Comparison of ENCODE assay signal across 8 cellular contexts in genomic region chr22:40176921-40177737, GRCh38. TPM values are rescaled to one million over a fixed set of nuclear protein-coding genes. Genes with fewer than 3 reads are reported as not detected.
DNase-seq lines count a peak whose midpoint lies in the region; ATAC-seq and TF ChIP-seq lines count a peak whose summit lies in the region.

No MANE protein-coding gene starts in this region.

- peak overlapping the region; percentile 77 for H3K9ac ChIP-seq in NT2/D1 (ENCODE audit: insufficient read length, low read depth)

- no peak for TF ChIP-seq CTCF in omental fat pad (IDR thresholded peaks at IDR 0.05)
- TF ChIP-seq CTCF in tibial artery (IDR thresholded peaks at IDR 0.05), result no peak

- H3K27ac ChIP-seq in tibial artery, result peak overlapping the region; percentile 60 to 63

- no peaks in the 10 kb centered on the region for H3K9me3 Mint-ChIP-seq in activated T-cell treated with anti-CD3 and anti-CD28 coated beads, Interleukin-2, amount 50 U/mL, for 4 hours

- peak overlapping the region; percentile 89 for H3K4me3 Mint-ChIP-seq in activated T-cell treated with anti-CD3 and anti-CD28 coated beads, Interleukin-2, amount 50 U/mL, for 4 hours

- H3K4me3 ChIP-seq in NT2/D1 (ENCODE audit: insufficient read length, low read depth) (peak overlapping the region; percentile 50), tibial artery (peak overlapping the region; percentile 49 to 63)

- no peaks in the 10 kb centered on the region for H3K4me1 ChIP-seq in NT2/D1 (ENCODE audit: insufficient read depth, insufficient read length)
- peaks cover 0 to 56% (median 34%) of the 10 kb centered on the region in 4 donors for H3K4me1 ChIP-seq in tibial artery

- H3K36me3 Mint-ChIP-seq in activated T-cell treated with anti-CD3 and anti-CD28 coated beads, Interleukin-2, amount 50 U/mL, for 4 hours (ENCODE audit: insufficient read depth), result peaks cover 3% of the 10 kb centered on the region

- DNase-seq in NCI-H2107 treated with DMSO at 0.1 percent for 48 hours (lab: John Stamatoyannopoulos, UW; ENCODE audit: unreplicated experiment) (peak; percentile 36), NCI-H2107 (lab: John Stamatoyannopoulos, UW) (no peak), NT2/D1 (ENCODE audit: low read depth, low spot score) (peak; percentile 57), fibroblast of peridontal ligament (ENCODE audit: extremely low read depth) (peak; percentile 57), omental fat pad (ENCODE audit: low spot score) (no peak), tibial artery (peak in 1 of 2 donors; percentile 35)
- peak; percentile 74 for DNase-seq in activated T-cell treated with anti-CD3 and anti-CD28 coated beads, Interleukin-2, amount 50 U/mL, for 4 hours

- peaks cover 3% of the 10 kb centered on the region for H3K36me3 ChIP-seq in NT2/D1 (ENCODE audit: insufficient read depth, insufficient read length, low read length)
- no peaks in the 10 kb centered on the region for H3K36me3 ChIP-seq in tibial artery

- peak; percentile 77 for ATAC-seq in activated T-cell treated with anti-CD3 and anti-CD28 coated beads, Interleukin-2, amount 50 U/mL, for 4 hours
- peak; percentile 12 for ATAC-seq in omental fat pad (ENCODE audit: low FRiP score)
- ATAC-seq in HG02938 (IDR thresholded peaks at IDR 0.05; ENCODE audit: unreplicated experiment), result no peak

- intact Hi-C loops in tibial artery (cut with DNase I; ENCODE audit: low total_unique reads), result loop anchor here (10.0 kb wide), 2 partner anchors 98 to 132 kb away; no protein-coding TSS in a partner anchor

- no peaks in the 10 kb centered on the region for H3K27me3 Mint-ChIP-seq in activated T-cell treated with anti-CD3 and anti-CD28 coated beads, Interleukin-2, amount 50 U/mL, for 4 hours (ENCODE audit: low read depth)

- peaks cover 51% of the 10 kb centered on the region for H3K4me1 Mint-ChIP-seq in activated T-cell treated with anti-CD3 and anti-CD28 coated beads, Interleukin-2, amount 50 U/mL, for 4 hours (ENCODE audit: low read depth)

- H3K27me3 ChIP-seq in NT2/D1 (ENCODE audit: insufficient read depth, insufficient read length) (no peaks in the 10 kb centered on the region), tibial artery (no peaks in the 10 kb centered on the region)

- H3K9me3 ChIP-seq in NT2/D1 (ENCODE audit: insufficient read depth, low read length) (no peaks in the 10 kb centered on the region), tibial artery (no peaks in the 10 kb centered on the region)

RNA-seq across cellular contexts. Expression of gene TNRC6B, which starts 0.6 kb away (rescaled TPM):
- total RNA-seq in activated T-cell treated with anti-CD3 and anti-CD28 coated beads, Interleukin-2, amount 50 U/mL, for 4 hours, result 10 to 100 TPM; 19.4 to 21.6 (median 21.2) TPM
- 10 to 100 TPM; 17.2 to 57.8 (median 31.9) TPM for total RNA-seq in omental fat pad

Comparison
In these comparisons a context has a peak if more than half of its experiments do, and no peak if none do; other contexts are left out.
1. DNase-seq: peak in NCI-H2107 treated with DMSO at 0.1 percent for 48 hours (single experiment), NT2/D1 (single experiment), activated T-cell treated with anti-CD3 and anti-CD28 coated beads, Interleukin-2, amount 50 U/mL, for 4 hours (single experiment) and fibroblast of peridontal ligament (single experiment); none in NCI-H2107 (single experiment) and omental fat pad (single experiment).